ENCODE assay signal across 10 cellular contexts in genomic region chr1:28176492-28177470, GRCh38. TPM values are rescaled to one million over a fixed set of nuclear protein-coding genes. Genes with fewer than 3 reads are reported as not detected.
DNase-seq lines count a peak whose midpoint lies in the region; ATAC-seq and TF ChIP-seq lines count a peak whose summit lies in the region.
"Had no signal": no experiment of that assay in that cellular context is flagged by ENCODE, and none has a peak within 500 bp of the region (broad histone marks: within the 10 kb centered on the region; RNA-seq: fewer than 3 reads in every experiment).

A gene with protein sequence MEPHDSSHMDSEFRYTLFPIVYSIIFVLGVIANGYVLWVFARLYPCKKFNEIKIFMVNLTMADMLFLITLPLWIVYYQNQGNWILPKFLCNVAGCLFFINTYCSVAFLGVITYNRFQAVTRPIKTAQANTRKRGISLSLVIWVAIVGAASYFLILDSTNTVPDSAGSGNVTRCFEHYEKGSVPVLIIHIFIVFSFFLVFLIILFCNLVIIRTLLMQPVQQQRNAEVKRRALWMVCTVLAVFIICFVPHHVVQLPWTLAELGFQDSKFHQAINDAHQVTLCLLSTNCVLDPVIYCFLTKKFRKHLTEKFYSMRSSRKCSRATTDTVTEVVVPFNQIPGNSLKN (minus strand): TSS chr1:28176690. CDS start chr1:28151021, 25,669 bp downstream.

- no peaks in the 10 kb centered on the region for H3K9me3 ChIP-seq in neural cell (ENCODE audit: low read length)
- H3K9me3 ChIP-seq: vagina had no signal

- no peaks in the 10 kb centered on the region for H3K79me2 ChIP-seq in neural cell (replicated peaks; ENCODE audit: insufficient read depth, low read length)

- no peak within 1 kb of the TSS for H3K4me3 ChIP-seq in neural cell (ENCODE audit: low read length)
- H3K4me3 ChIP-seq: vagina had no signal

- peak within 1 kb of the TSS; percentile 56 for H3K27ac ChIP-seq in angular gyrus (ENCODE audit: low read depth, low read length)
- H3K27ac ChIP-seq in neural cell (ENCODE audit: low read length) = no peak within 1 kb of the TSS
- H3K27ac ChIP-seq: epithelial cell of prostate, vagina had no signal

- H3K9me2 ChIP-seq in neural cell (ENCODE audit: insufficient read depth, low read length) = no peaks in the 10 kb centered on the region

- H3K9ac ChIP-seq in neural cell (ENCODE audit: low read length) = no peak within 1 kb of the TSS

- DNase-seq in GM13976 (ENCODE audit: low spot score) (peak; percentile 55), DMS53 (lab: John Stamatoyannopoulos, UW) (no peak), GM03348 (ENCODE audit: low spot score) (no peak), DMS114 treated with DMSO at 0.1 percent for 48 hours (lab: John Stamatoyannopoulos, UW; ENCODE audit: unreplicated experiment) (no peak)

- H3K4me2 ChIP-seq in neural cell (ENCODE audit: low read length) = no peak within 1 kb of the TSS

- peak within 1 kb of the TSS; percentile 14 for H2AFZ ChIP-seq in neural cell (ENCODE audit: low read depth, low read length)

- H4K20me1 ChIP-seq in neural cell (ENCODE audit: insufficient read depth) = no peaks in the 10 kb centered on the region

- no peaks in the 10 kb centered on the region for H3F3A ChIP-seq in neural cell (ENCODE audit: insufficient read depth, low read length, poor library complexity, severe bottlenecking)

- H3K27me3 ChIP-seq in neural cell (ENCODE audit: insufficient read depth, low read depth, low read length) = no peaks in the 10 kb centered on the region
- H3K27me3 ChIP-seq: vagina had no signal

- ATAC-seq in HG03159 (IDR thresholded peaks at IDR 0.05; ENCODE audit: unreplicated experiment) (peak; percentile 39), HG02798 (IDR thresholded peaks at IDR 0.05; ENCODE audit: poor library complexity, unreplicated experiment) (no peak)

- no peak for TF ChIP-seq EP300 in neural cell (conservative IDR thresholded peaks at IDR 0.05; ENCODE audit: poor library complexity, severe bottlenecking)

- in situ Hi-C loops in GM13976 (cut with MboI; ENCODE audit: low sequenced_read_pairs, unreplicated experiment) = no loop called here

- H3K36me3 ChIP-seq in neural cell (ENCODE audit: insufficient read depth, low read length) = no peaks in the 10 kb centered on the region
- H3K36me3 ChIP-seq: vagina had no signal

- TF ChIP-seq RAD21 in neural cell (conservative IDR thresholded peaks at IDR 0.05) = no peak

- TF ChIP-seq CTCF in GM13976 (IDR thresholded peaks at IDR 0.05; ENCODE audit: borderline replicate concordance, control extremely low read depth, extremely low read depth, insufficient read depth, missing control alignments) (no peak), neural cell (IDR thresholded peaks at IDR 0.05; ENCODE audit: poor library complexity, severe bottlenecking) (no peak)

TF ChIP-seq in neural cell, 6 proteins besides CTCF, POLR2A, EP300 and RAD21:
- TF ChIP-seq SMC3 (conservative IDR thresholded peaks at IDR 0.05; ENCODE audit: poor library complexity) (no peak), EZH2 (IDR thresholded peaks at IDR 0.05; ENCODE audit: borderline replicate concordance, insufficient read depth, low read length, poor library complexity, severe bottlenecking) (no peak), MXI1 (conservative IDR thresholded peaks at IDR 0.05; ENCODE audit: poor library complexity, severe bottlenecking) (no peak), POLR2AphosphoS5 (IDR thresholded peaks at IDR 0.05) (no peak), TAF1 (IDR thresholded peaks at IDR 0.05; ENCODE audit: low read depth) (no peak), REST (IDR thresholded peaks at IDR 0.05; ENCODE audit: borderline replicate concordance) (no peak)
TF ChIP-seq in neural cell: peak in this region for 0.

RNA-seq across cellular contexts. Expression of the gene that starts here (rescaled TPM):
- polyA plus RNA-seq in neural cell = 0.12 and 0.30 TPM in 2 replicates
- 0.23 and 0.24 TPM in 2 replicates for polyA minus RNA-seq in neural cell
